16 cellular contexts compared by ENCODE assay signal in genomic region chrX:17495052-17495451, GRCh38.
DNase-seq lines count a peak whose midpoint lies in the region; ATAC-seq and TF ChIP-seq lines count a peak whose summit lies in the region.
"Had no signal": no experiment of that assay in that cellular context is flagged by ENCODE, and none has a peak within 500 bp of the region (broad histone marks: within the 10 kb centered on the region; RNA-seq: fewer than 3 reads in every experiment).

No MANE protein-coding gene starts in this region.

- no peak overlapping the region for H2AFZ ChIP-seq in ACC112 (ENCODE audit: low read length, unreplicated experiment)

- TF ChIP-seq CTCF in epithelial cell of esophagus (IDR thresholded peaks at IDR 0.05; ENCODE audit: insufficient read depth, low read depth, low read length, missing control alignments), result no peak

- no peaks in the 10 kb centered on the region for H3K36me3 ChIP-seq in ACC112 (ENCODE audit: insufficient read depth, low read length)
- H3K36me3 ChIP-seq: SJSA1 had no signal

- ATAC-seq in GM21367 (IDR thresholded peaks at IDR 0.05; ENCODE audit: unreplicated experiment), result no peak

- peaks cover 36% of the 10 kb centered on the region for H3K4me1 ChIP-seq in ACC112 (ENCODE audit: control insufficient read depth, insufficient read depth, low read length, unreplicated experiment)
- H3K4me1 ChIP-seq: SJSA1 had no signal

- H3K27me3 ChIP-seq in ACC112 (ENCODE audit: insufficient read depth, low read length), result no peaks in the 10 kb centered on the region
- H3K27me3 ChIP-seq: SJSA1 had no signal

- no peaks in the 10 kb centered on the region for H3K79me2 ChIP-seq in ACC112 (ENCODE audit: control insufficient read depth, insufficient read depth, low read length, unreplicated experiment)

- DNase-seq in DMS53 (lab: John Stamatoyannopoulos, UW) (peak; percentile 88), NCI-H345 (lab: John Stamatoyannopoulos, UW) (peak; percentile 29), epithelial cell of esophagus (ENCODE audit: low read depth) (peak; percentile 34), caudate nucleus (lab: John Stamatoyannopoulos, UW) (no peak), GM03348 (ENCODE audit: low spot score) (no peak)
- DNase-seq: CD4-positive, CD25-positive, alpha-beta regulatory T cell; HFFc6; Karpas-422; MM.1S; NCI-H1092 treated with DMSO at 0.1 percent for 48 hours; NCI-H1694 treated with DMSO at 0.1 percent for 48 hours; NCI-H2171 treated with DMSO at 0.1 percent for 48 hours; NCI-H524 treated with DMSO at 0.1 percent for 48 hours had no signal

- no peak overlapping the region for H3K4me3 ChIP-seq in ACC112 (ENCODE audit: low read depth, low read length)
- H3K4me3 ChIP-seq in epithelial cell of esophagus (ENCODE audit: low read length), result no peak overlapping the region
- H3K4me3 ChIP-seq: SJSA1 had no signal

- peak overlapping the region; percentile 29 for H3K27ac ChIP-seq in ACC112 (ENCODE audit: low read depth, low read length)
- no peak overlapping the region for H3K27ac ChIP-seq in caudate nucleus (ENCODE audit: low read depth, low read length)
- H3K27ac ChIP-seq: SJSA1 had no signal

Comparison
In these comparisons a context has a peak if more than half of its experiments do, and no peak if none do; other contexts are left out.
1. DNase-seq: peak in DMS53 (single experiment), NCI-H345 (single experiment) and epithelial cell of esophagus (single experiment); none in caudate nucleus (0 of 61) and GM03348 (single experiment).